In the genomic region with DNA sequence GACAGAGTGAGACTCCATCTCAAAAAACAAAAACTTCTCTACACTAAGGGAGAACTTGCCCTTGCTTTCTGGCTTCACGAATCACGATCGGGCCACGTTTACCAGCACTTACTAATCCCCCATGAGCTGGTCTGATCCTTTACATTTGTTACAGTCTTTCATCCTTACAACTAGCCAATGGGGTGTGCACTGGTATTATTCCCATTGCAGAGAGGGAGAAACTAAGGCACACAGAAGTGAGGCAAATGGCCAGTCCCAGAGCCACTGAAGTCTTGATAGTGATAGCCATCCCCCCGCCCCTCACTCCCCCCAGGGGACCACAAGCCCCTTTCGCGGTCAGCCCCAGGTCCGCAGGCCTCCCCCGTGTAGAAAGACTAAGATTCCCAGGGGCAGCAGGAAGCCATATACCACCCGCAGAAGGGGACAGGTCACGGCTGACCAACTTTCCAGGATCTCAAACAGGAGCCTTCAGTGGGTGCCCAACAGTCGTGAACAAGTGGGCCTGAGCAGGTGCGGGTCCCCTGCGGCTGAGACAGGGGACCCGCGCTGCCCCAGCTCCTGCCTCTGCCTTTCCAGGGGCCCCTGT, we compare ENCODE assay signal across 8 cellular contexts. TPM values are rescaled to one million over a fixed set of nuclear protein-coding genes. Genes with fewer than 3 reads are reported as not detected.
DNase-seq lines count a peak whose midpoint lies in the region; ATAC-seq and TF ChIP-seq lines count a peak whose summit lies in the region.

No MANE protein-coding gene starts in this region.

- ATAC-seq in stimulated activated naive CD8-positive, alpha-beta T cell treated with anti-CD3 and anti-CD28 coated beads, Interleukin-15, Interleukin-2, amounts not matched to agents 100 U/mL and 50 U/mL, for 24 hours, result no peak
- ATAC-seq in aorta (ENCODE audit: low FRiP score) (no peak), HG03460 (IDR thresholded peaks at IDR 0.05; ENCODE audit: unreplicated experiment) (no peak)

- peaks cover 0 to 3% of the 10 kb centered on the region in 2 donors for H3K4me1 ChIP-seq in aorta (ENCODE audit: control insufficient read depth in 1 of 2, insufficient read depth in 2 of 2, low read length in 2 of 2)

- H3K9me3 ChIP-seq in aorta (ENCODE audit: control insufficient read depth, low read length), result no peaks in the 10 kb centered on the region

- in situ Hi-C loops in astrocyte of the cerebellum (cut with HindIII; ENCODE audit: low sequenced_read_pairs), result no loop called here

- H3K4me3 ChIP-seq in astrocyte of the cerebellum (ENCODE audit: low read depth, low read length), result peak overlapping the region; percentile 61
- peak overlapping the region; percentile 86 to 95 for H3K4me3 ChIP-seq in aorta (ENCODE audit: low read length in 2 of 2)

- H3K27ac ChIP-seq in aorta (ENCODE audit: low read depth in 1 of 2, low read length in 2 of 2), result peak overlapping the region in 1 of 2 donors; percentile 17

- 5 to 8% methylated on average over 15 to 16 of the region's 16 CpGs for WGBS in aorta, 2 donors

- H3K4me3 Mint-ChIP-seq in stimulated activated naive CD8-positive, alpha-beta T cell treated with anti-CD3 and anti-CD28 coated beads, Interleukin-15, Interleukin-2, amounts not matched to agents 100 ng/mL and 50 ng/mL, for 24 hours, result peak overlapping the region; percentile 65
- H3K4me3 Mint-ChIP-seq in mesothelial cell of epicardium, result peak overlapping the region; percentile 71

- peaks cover 13% of the 10 kb centered on the region for H3K4me1 Mint-ChIP-seq in stimulated activated naive CD8-positive, alpha-beta T cell treated with anti-CD3 and anti-CD28 coated beads, Interleukin-15, Interleukin-2, amounts not matched to agents 100 ng/mL and 50 ng/mL, for 24 hours (ENCODE audit: low read depth)
- H3K4me1 Mint-ChIP-seq in mesothelial cell of epicardium, result peaks cover 4% of the 10 kb centered on the region

- intact Hi-C loops in aorta (cut with DNase I), result loop anchor here (2.0 to 10.0 kb wide), 4 partner anchors 38 to 208 kb away; a partner anchor contains a TSS

- H3K27me3 ChIP-seq in aorta (ENCODE audit: control insufficient read depth in 1 of 2, insufficient read depth in 2 of 2, low read length in 1 of 2), result no peaks in the 10 kb centered on the region

- no peak for TF ChIP-seq CTCF in astrocyte of the cerebellum (IDR thresholded peaks at IDR 0.05; ENCODE audit: low read depth, low read length, missing control alignments)
- no peak for TF ChIP-seq CTCF in mesothelial cell of epicardium (IDR thresholded peaks at IDR 0.05; ENCODE audit: unreplicated experiment)

- peak overlapping the region; percentile 11 for H3K27ac Mint-ChIP-seq in stimulated activated naive CD8-positive, alpha-beta T cell treated with anti-CD3 and anti-CD28 coated beads, Interleukin-15, Interleukin-2, amounts not matched to agents 100 ng/mL and 50 ng/mL, for 24 hours
- no peak overlapping the region for H3K27ac Mint-ChIP-seq in mesothelial cell of epicardium

- H3K9me3 Mint-ChIP-seq in stimulated activated naive CD8-positive, alpha-beta T cell treated with anti-CD3 and anti-CD28 coated beads, Interleukin-15, Interleukin-2, amounts not matched to agents 100 ng/mL and 50 ng/mL, for 24 hours, result no peaks in the 10 kb centered on the region
- H3K9me3 Mint-ChIP-seq in mesothelial cell of epicardium, result no peaks in the 10 kb centered on the region

- DNase-seq in stimulated activated naive CD8-positive, alpha-beta T cell treated with anti-CD3 and anti-CD28 coated beads, Interleukin-15, Interleukin-2, amounts not matched to agents 100 U/mL and 50 U/mL, for 24 hours, result no peak
- no peak for DNase-seq in astrocyte of the cerebellum (ENCODE audit: low read depth)
- DNase-seq in mesothelial cell of epicardium (ENCODE audit: low spot score in 2 of 2, unreplicated experiment in 2 of 2), result no peak
- peak in 1 of 2 donors; percentile 42 for DNase-seq in aorta
- DNase-seq in SW 1271 (lab: John Stamatoyannopoulos, UW), result no peak
- DNase-seq in HuH-7.5 (ENCODE audit: low spot score), result no peak

- no peaks in the 10 kb centered on the region for H3K27me3 Mint-ChIP-seq in stimulated activated naive CD8-positive, alpha-beta T cell treated with anti-CD3 and anti-CD28 coated beads, Interleukin-15, Interleukin-2, amounts not matched to agents 100 ng/mL and 50 ng/mL, for 24 hours
- no peaks in the 10 kb centered on the region for H3K27me3 Mint-ChIP-seq in mesothelial cell of epicardium (ENCODE audit: low read depth)

- H3K36me3 ChIP-seq in aorta (ENCODE audit: control insufficient read depth in 1 of 2, insufficient read depth in 2 of 2, low read length in 1 of 2), result no peaks in the 10 kb centered on the region

- no peaks in the 10 kb centered on the region for H3K36me3 Mint-ChIP-seq in stimulated activated naive CD8-positive, alpha-beta T cell treated with anti-CD3 and anti-CD28 coated beads, Interleukin-15, Interleukin-2, amounts not matched to agents 100 ng/mL and 50 ng/mL, for 24 hours (ENCODE audit: low read depth)
- no peaks in the 10 kb centered on the region for H3K36me3 Mint-ChIP-seq in mesothelial cell of epicardium

RNA-seq across cellular contexts. Expression of a gene that starts 0.8 kb away (rescaled TPM):
- total RNA-seq in mesothelial cell of epicardium (12.3 to 12.7 TPM (median 12.7 TPM) in 3 replicates), aorta (10 to 100 TPM in 1 of 2 donors, 1 to 10 TPM in 1; 7.2 to 13.4 TPM)
- 1 to 10 TPM; 3.6 to 6.2 TPM for polyA plus RNA-seq in aorta

RNA-seq across cellular contexts. Expression of a gene that starts 32.1 kb away (rescaled TPM):
- 24.5 to 26.8 TPM (median 26.0 TPM) in 3 replicates for total RNA-seq in mesothelial cell of epicardium
- 10 to 100 TPM; 58.7 to 82.6 TPM for total RNA-seq in aorta
- polyA plus RNA-seq in aorta, result 10 to 100 TPM; 21.8 to 41.4 TPM

RNA-seq across cellular contexts. Expression of a gene that starts 38.4 kb away (rescaled TPM):
- 19.4 to 21.9 TPM (median 20.6 TPM) in 3 replicates for total RNA-seq in mesothelial cell of epicardium
- total RNA-seq in aorta, result 10 to 100 TPM; 16.8 to 17.7 TPM
- 10 to 100 TPM; 18.1 to 24.5 TPM for polyA plus RNA-seq in aorta
